Comparison of ENCODE assay signal across 8 cellular contexts in the genomic region with DNA sequence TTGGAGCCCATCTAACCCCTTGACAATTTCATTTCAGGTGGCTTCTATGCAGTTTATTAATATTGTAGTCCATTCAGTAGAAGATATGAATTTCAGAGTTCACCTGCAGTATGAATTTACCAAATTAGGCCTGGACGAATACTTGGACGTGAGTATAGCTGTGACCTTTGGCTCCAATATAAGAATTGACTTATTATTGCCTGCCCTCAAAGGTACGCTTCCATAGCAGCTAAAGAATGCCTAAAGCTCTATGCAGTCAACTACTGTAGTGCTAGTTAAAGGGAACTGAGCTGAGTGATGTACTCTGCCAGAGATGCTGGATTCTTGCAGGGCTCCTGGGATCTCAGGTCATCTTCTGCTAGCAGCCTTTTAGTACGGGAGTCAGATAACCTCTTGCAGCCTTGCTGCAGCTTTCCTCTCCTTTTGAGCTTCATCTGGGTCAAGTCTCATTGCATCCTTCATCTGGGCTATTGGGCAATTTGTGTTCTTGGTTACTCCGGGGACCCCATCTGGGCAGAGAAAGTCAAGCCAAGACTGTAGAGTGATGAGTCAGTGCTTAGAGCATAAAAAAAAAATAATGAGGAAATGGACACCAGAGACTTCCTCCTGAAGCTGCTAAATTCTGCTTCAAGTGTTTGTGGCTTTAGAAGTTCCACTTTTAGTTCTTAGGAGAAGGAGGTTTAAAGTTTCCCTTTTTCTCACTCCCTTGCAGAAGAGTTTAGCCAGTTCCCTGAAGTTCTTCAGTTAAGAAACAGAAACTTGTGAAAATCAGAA.
DNase-seq lines count a peak whose midpoint lies in the region; ATAC-seq and TF ChIP-seq lines count a peak whose summit lies in the region.

No MANE protein-coding gene starts in this region.

- H2AK5ac ChIP-seq in mesenchymal stem cell (ENCODE audit: low read length, severe bottlenecking): no peak overlapping the region

- WGBS in mesenchymal stem cell: 52% methylated on average over 5 of the region's 5 CpGs

- H3K18ac ChIP-seq in mesenchymal stem cell (ENCODE audit: low read depth in 1 of 2, low read length in 2 of 2): peak overlapping the region in 1 of 2 experiments; percentile 25

- H2BK12ac ChIP-seq in mesenchymal stem cell (ENCODE audit: low read length in 2 of 2): no peak overlapping the region

- no peak overlapping the region for H3K14ac ChIP-seq in mesenchymal stem cell (ENCODE audit: low read length in 2 of 2)

- H3K4ac ChIP-seq in mesenchymal stem cell (ENCODE audit: low read depth in 1 of 2, low read length in 2 of 2): no peak overlapping the region

- H3K23ac ChIP-seq in mesenchymal stem cell (ENCODE audit: low read length in 2 of 2): no peak overlapping the region

- H3K9me3 Mint-ChIP-seq in CD8-positive, alpha-beta T cell: no peaks in the 10 kb centered on the region

- H3K4me2 ChIP-seq in KMS-11 (peak overlapping the region; percentile 58), mesenchymal stem cell (ENCODE audit: low read length, poor library complexity, severe bottlenecking) (no peak overlapping the region)

- peaks cover 7% of the 10 kb centered on the region for H3K79me1 ChIP-seq in mesenchymal stem cell (replicated peaks; ENCODE audit: low read length, poor library complexity, severe bottlenecking)

- H3K79me2 ChIP-seq in KMS-11 (ENCODE audit: insufficient read depth, low read depth): no peaks in the 10 kb centered on the region

- no peaks in the 10 kb centered on the region for H3K36me3 Mint-ChIP-seq in CD8-positive, alpha-beta T cell

- H3K4me1 ChIP-seq in KMS-11 (ENCODE audit: low read depth, poor library complexity, severe bottlenecking) (peaks cover 25% of the 10 kb centered on the region), mesenchymal stem cell (ENCODE audit: control insufficient read depth, insufficient read depth, low read depth, low read length) (peaks cover 5% of the 10 kb centered on the region)
- H3K4me1 ChIP-seq in CD8-positive, alpha-beta T cell (ENCODE audit: insufficient read depth, low read length): no peaks in the 10 kb centered on the region

- no peaks in the 10 kb centered on the region for H3K36me3 ChIP-seq in KMS-11 (ENCODE audit: insufficient read depth)
- H3K36me3 ChIP-seq in mesenchymal stem cell (ENCODE audit: control insufficient read depth in 1 of 2, insufficient read depth in 2 of 2, low read depth in 1 of 2, low read length in 2 of 2): peaks cover 0 to 49% of the 10 kb centered on the region in 2 experiments
- H3K36me3 ChIP-seq in CD8-positive, alpha-beta T cell (ENCODE audit: insufficient read depth, low read length): no peaks in the 10 kb centered on the region

- no peak overlapping the region; the same call in 1 of the 2 replicates for H2AFZ ChIP-seq in KMS-11 (ENCODE audit: low read depth)
- H2AFZ ChIP-seq in mesenchymal stem cell (ENCODE audit: low read depth, low read length): no peak overlapping the region

- no peaks in the 10 kb centered on the region for H4K20me1 ChIP-seq in KMS-11 (ENCODE audit: insufficient read depth)

- POLR2A ChIA-PET in GM10248 (lab: Yijun Ruan, JAX): no interaction called here
- POLR2A ChIA-PET in CD8-positive, alpha-beta T cell (lab: Charles Lee): interaction anchor here (1.0 kb wide), 1 partner anchor 19 kb away, joined by 4 read pairs; no protein-coding TSS in a partner anchor

- H3K4me3 ChIP-seq in KMS-11 (IDR thresholded peaks at IDR 0.05; ENCODE audit: insufficient read depth, low read depth, low read length) (no peak overlapping the region), mesenchymal stem cell (ENCODE audit: insufficient read depth in 1 of 2, low read depth in 1 of 2, low read length in 2 of 2) (peak overlapping the region in 1 of 2 experiments; percentile 3)
- no peak overlapping the region for H3K4me3 ChIP-seq in CD8-positive, alpha-beta T cell (ENCODE audit: low read depth, low read length)

- H3K27ac Mint-ChIP-seq in CD8-positive, alpha-beta T cell: no peak overlapping the region

- H3K4me3 Mint-ChIP-seq in CD8-positive, alpha-beta T cell: no peak overlapping the region

- intact Hi-C loops in CD8-positive, alpha-beta T cell (cut with DNase I, micrococcal nuclease): no loop called here

- CTCF ChIA-PET in GM10248 (lab: Yijun Ruan, JAX): interaction anchor here (0.6 to 5.6 kb wide), 4 partner anchors 12 to 1201 kb away, joined by 3 to 30 read pairs (median 15); no protein-coding TSS in a partner anchor
- CTCF ChIA-PET in CD8-positive, alpha-beta T cell (lab: Charles Lee): no interaction called here

- H4K91ac ChIP-seq in mesenchymal stem cell (ENCODE audit: low read length): no peak overlapping the region

- no peak overlapping the region for H4K8ac ChIP-seq in mesenchymal stem cell (ENCODE audit: low read length)

- H3K27me3 Mint-ChIP-seq in CD8-positive, alpha-beta T cell (ENCODE audit: low read depth): no peaks in the 10 kb centered on the region

- H3K9me3 ChIP-seq in mesenchymal stem cell (ENCODE audit: control insufficient read depth, low read length): no peaks in the 10 kb centered on the region
- H3K9me3 ChIP-seq in CD8-positive, alpha-beta T cell (ENCODE audit: low read length): no peaks in the 10 kb centered on the region

- H3K9ac ChIP-seq in KMS-11 (no peak overlapping the region), mesenchymal stem cell (ENCODE audit: low read length) (peak overlapping the region; percentile 18)

- peak; percentile 57 for DNase-seq in GM10248 (ENCODE audit: extremely low spot score)
- DNase-seq in brain pericyte (ENCODE audit: low read depth, low spot score): peak; percentile 60
- peak; percentile 85 for DNase-seq in mesenchymal stem cell
- no peak for DNase-seq in stimulated activated CD4-positive, alpha-beta T cell treated with anti-CD3 and anti-CD28 coated beads, Interleukin-1b, Interleukin-23, amount 100 ng/mL, for 48 hours
- no peak for DNase-seq in CD8-positive, alpha-beta T cell
- no peak for DNase-seq in stimulated activated CD8-positive, alpha-beta memory T cell treated with anti-CD3 and anti-CD28 coated beads, Interleukin-4, amount 100 ng/mL, for 48 hours

- H2BK120ac ChIP-seq in mesenchymal stem cell (ENCODE audit: low read depth, low read length): no peak overlapping the region

- peak; percentile 80 for ATAC-seq in GM21825 (IDR thresholded peaks at IDR 0.05; ENCODE audit: unreplicated experiment)
- no peak for ATAC-seq in CD8-positive, alpha-beta T cell

- TF ChIP-seq CTCF in GM10248 (IDR thresholded peaks at IDR 0.05; ENCODE audit: control extremely low read depth, extremely low read depth, low read depth, missing control alignments): no peak
- no peak for TF ChIP-seq CTCF in KMS-11 (conservative IDR thresholded peaks at IDR 0.05; ENCODE audit: low read depth, low read length)
- TF ChIP-seq CTCF in CD8-positive, alpha-beta T cell (IDR thresholded peaks at IDR 0.05): no peak

- H3K27me3 ChIP-seq in KMS-11 (ENCODE audit: insufficient read depth, low read depth) (no peaks in the 10 kb centered on the region), mesenchymal stem cell (ENCODE audit: control insufficient read depth in 1 of 2, insufficient read depth in 1 of 2, low read length in 2 of 2) (no peaks in the 10 kb centered on the region)
- no peaks in the 10 kb centered on the region for H3K27me3 ChIP-seq in CD8-positive, alpha-beta T cell (ENCODE audit: insufficient read depth, low read length)

- peaks cover 6% of the 10 kb centered on the region for H3K4me1 Mint-ChIP-seq in CD8-positive, alpha-beta T cell (ENCODE audit: low read depth)

- no peak overlapping the region for H2BK5ac ChIP-seq in mesenchymal stem cell (ENCODE audit: low read depth, low read length, poor library complexity, severe bottlenecking)

- no peak overlapping the region for H2BK15ac ChIP-seq in mesenchymal stem cell (ENCODE audit: low read depth, poor library complexity, severe bottlenecking)

- peak overlapping the region; percentile 48 for H3K27ac ChIP-seq in KMS-11
- H3K27ac ChIP-seq in mesenchymal stem cell (ENCODE audit: low read length, poor library complexity, severe bottlenecking): peak overlapping the region; percentile 25
- H3K27ac ChIP-seq in CD8-positive, alpha-beta T cell (ENCODE audit: low read depth, low read length): no peak overlapping the region

Comparison
In these comparisons a context has a peak if more than half of its experiments do, and no peak if none do; other contexts are left out.
1. DNase-seq: peak in GM10248 (single experiment), brain pericyte (single experiment) and mesenchymal stem cell (single experiment); none in stimulated activated CD4-positive, alpha-beta T cell treated with anti-CD3 and anti-CD28 coated beads, Interleukin-1b, Interleukin-23, amount 100 ng/mL, for 48 hours (single experiment), CD8-positive, alpha-beta T cell (0 of 7) and stimulated activated CD8-positive, alpha-beta memory T cell treated with anti-CD3 and anti-CD28 coated beads, Interleukin-4, amount 100 ng/mL, for 48 hours (single experiment).